ENCODE assay signal across 2 cellular contexts in genomic region chrX:55008571-55009358, GRCh38.
TF ChIP-seq lines count a peak whose summit lies in the region.

No MANE protein-coding gene starts in this region.

TF ChIP-seq in Ishikawa, 13 proteins besides CTCF, POLR2A, EP300 and RAD21:
- TF ChIP-seq TEAD4 (IDR thresholded peaks at IDR 0.05) (0 out of 2 replicates have a peak, but pooled peaks have one; percentile 7), ZBTB7A (IDR thresholded peaks at IDR 0.05; ENCODE audit: low read depth) (no peak), TCF12 (IDR thresholded peaks at IDR 0.05; ENCODE audit: low read depth) (no peak), CEBPB (IDR thresholded peaks at IDR 0.05) (no peak), TAF1 (IDR thresholded peaks at IDR 0.05; ENCODE audit: low read depth) (no peak), REST (IDR thresholded peaks at IDR 0.05; ENCODE audit: low read depth) (no peak)

TF ChIP-seq in K562, 482 proteins besides CTCF, POLR2A, EP300 and RAD21:
- TF ChIP-seq ZNF740 (CRISPR knock-in tag; IDR thresholded peaks at IDR 0.05) = no peak
- TF ChIP-seq ZNF740 (tag; IDR thresholded peaks at IDR 0.05) = no peak
- no peak for TF ChIP-seq ZNF444 (CRISPR knock-in tag; IDR thresholded peaks at IDR 0.05)
- no peak for TF ChIP-seq ILF3 (IDR thresholded peaks at IDR 0.05; ENCODE audit: borderline replicate concordance)
- TF ChIP-seq ZNF764 (CRISPR knock-in tag; IDR thresholded peaks at IDR 0.05; ENCODE audit: low read depth) = no peak
- no peak for TF ChIP-seq CBFB (CRISPR knock-in tag; IDR thresholded peaks at IDR 0.05)
- TF ChIP-seq UBTF (IDR thresholded peaks at IDR 0.05; ENCODE audit: borderline replicate concordance in 1 of 2, low read depth in 2 of 2, low read length in 2 of 2) = no peak
- no peak for TF ChIP-seq FOXO4 (CRISPR knock-in tag; IDR thresholded peaks at IDR 0.05)
